ENCODE assay signal across 1 cellular context in genomic region chr12:79964100-79964627, GRCh38.
A peak's percentile ranks its signal among the peaks of the same experiment; 100 is the strongest.
TF ChIP-seq lines count a peak whose summit lies in the region.

No MANE protein-coding gene starts in this region.

TF ChIP-seq in K562, 482 proteins besides CTCF, POLR2A, EP300 and RAD21 (continued from another document):
- TF ChIP-seq, protein P1, sequence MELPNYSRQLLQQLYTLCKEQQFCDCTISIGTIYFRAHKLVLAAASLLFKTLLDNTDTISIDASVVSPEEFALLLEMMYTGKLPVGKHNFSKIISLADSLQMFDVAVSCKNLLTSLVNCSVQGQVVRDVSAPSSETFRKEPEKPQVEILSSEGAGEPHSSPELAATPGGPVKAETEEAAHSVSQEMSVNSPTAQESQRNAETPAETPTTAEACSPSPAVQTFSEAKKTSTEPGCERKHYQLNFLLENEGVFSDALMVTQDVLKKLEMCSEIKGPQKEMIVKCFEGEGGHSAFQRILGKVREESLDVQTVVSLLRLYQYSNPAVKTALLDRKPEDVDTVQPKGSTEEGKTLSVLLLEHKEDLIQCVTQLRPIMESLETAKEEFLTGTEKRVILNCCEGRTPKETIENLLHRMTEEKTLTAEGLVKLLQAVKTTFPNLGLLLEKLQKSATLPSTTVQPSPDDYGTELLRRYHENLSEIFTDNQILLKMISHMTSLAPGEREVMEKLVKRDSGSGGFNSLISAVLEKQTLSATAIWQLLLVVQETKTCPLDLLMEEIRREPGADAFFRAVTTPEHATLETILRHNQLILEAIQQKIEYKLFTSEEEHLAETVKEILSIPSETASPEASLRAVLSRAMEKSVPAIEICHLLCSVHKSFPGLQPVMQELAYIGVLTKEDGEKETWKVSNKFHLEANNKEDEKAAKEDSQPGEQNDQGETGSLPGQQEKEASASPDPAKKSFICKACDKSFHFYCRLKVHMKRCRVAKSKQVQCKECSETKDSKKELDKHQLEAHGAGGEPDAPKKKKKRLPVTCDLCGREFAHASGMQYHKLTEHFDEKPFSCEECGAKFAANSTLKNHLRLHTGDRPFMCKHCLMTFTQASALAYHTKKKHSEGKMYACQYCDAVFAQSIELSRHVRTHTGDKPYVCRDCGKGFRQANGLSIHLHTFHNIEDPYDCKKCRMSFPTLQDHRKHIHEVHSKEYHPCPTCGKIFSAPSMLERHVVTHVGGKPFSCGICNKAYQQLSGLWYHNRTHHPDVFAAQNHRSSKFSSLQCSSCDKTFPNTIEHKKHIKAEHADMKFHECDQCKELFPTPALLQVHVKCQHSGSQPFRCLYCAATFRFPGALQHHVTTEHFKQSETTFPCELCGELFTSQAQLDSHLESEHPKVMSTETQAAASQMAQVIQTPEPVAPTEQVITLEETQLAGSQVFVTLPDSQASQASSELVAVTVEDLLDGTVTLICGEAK (IDR thresholded peaks at IDR 0.05), result no peak
- TF ChIP-seq, protein P1 (CRISPR knock-in tag; IDR thresholded peaks at IDR 0.05), result no peak
- TF ChIP-seq SOX6 (IDR thresholded peaks at IDR 0.05) (0 out of 2 replicates have a peak, but pooled peaks have one; percentile 45), ZNF140 (CRISPR knock-in tag; IDR thresholded peaks at IDR 0.05) (no peak), ATF7 (IDR thresholded peaks at IDR 0.05) (peak; percentile 56), ARID1B (IDR thresholded peaks at IDR 0.05) (peak; percentile 12; the same call in 1 of the 2 replicates), USF1 (CRISPR knock-in tag; IDR thresholded peaks at IDR 0.05) (no peak), ZNF584 (CRISPR knock-in tag; IDR thresholded peaks at IDR 0.05; ENCODE audit: low read depth) (0 out of 2 replicates have a peak, but pooled peaks have one; percentile 67), ZNF436 (CRISPR knock-in tag; IDR thresholded peaks at IDR 0.05) (no peak), MLX (CRISPR knock-in tag; conservative IDR thresholded peaks at IDR 0.05) (no peak), NR2C2 (CRISPR knock-in tag; IDR thresholded peaks at IDR 0.05) (no peak), NR2C2 (tag; IDR thresholded peaks at IDR 0.05) (peak; percentile 24; the same call in 1 of the 2 replicates), SIX5 (IDR thresholded peaks at IDR 0.05; ENCODE audit: borderline replicate concordance in 1 of 2, insufficient read depth in 1 of 2, low read depth in 1 of 2, low read length in 2 of 2) (no peak), ZNF79 (CRISPR knock-in tag; IDR thresholded peaks at IDR 0.05; ENCODE audit: low read depth) (0 out of 2 replicates have a peak, but pooled peaks have one; percentile 47), ZNF766 (CRISPR knock-in tag; conservative IDR thresholded peaks at IDR 0.05) (0 out of 2 replicates have a peak, but pooled peaks have one; percentile 40), ZNF24 (IDR thresholded peaks at IDR 0.05) (peak; percentile 66; the same call in 1 of the 2 replicates), TBP (optimal IDR thresholded peaks at IDR 0.05; ENCODE audit: low read depth, low read length) (no peak), SUPT5H (IDR thresholded peaks at IDR 0.05) (no peak), ZNF586 (CRISPR knock-in tag; conservative IDR thresholded peaks at IDR 0.05) (0 out of 2 replicates have a peak, but pooled peaks have one; percentile 23), L3MBTL2 (IDR thresholded peaks at IDR 0.05) (peak; percentile 49), STAG1 (CRISPR knock-in tag; IDR thresholded peaks at IDR 0.05; ENCODE audit: borderline replicate concordance) (no peak), ZNF583 (CRISPR knock-in tag; IDR thresholded peaks at IDR 0.05) (0 out of 2 replicates have a peak, but pooled peaks have one; percentile 8), SMAD4 (CRISPR knock-in tag; conservative IDR thresholded peaks at IDR 0.05) (0 out of 2 replicates have a peak, but pooled peaks have one; percentile 48), RBM22 (IDR thresholded peaks at IDR 0.05; ENCODE audit: low read depth, low read length, poor library complexity, severe bottlenecking) (no peak), CEBPG (CRISPR knock-in tag; IDR thresholded peaks at IDR 0.05) (peak; percentile 90), CEBPG (tag; conservative IDR thresholded peaks at IDR 0.05 in 1 of 2, IDR thresholded peaks at IDR 0.05 in 1 of 2) (peak; percentile 83 to 95), ZNF143 (CRISPR knock-in tag; IDR thresholded peaks at IDR 0.05) (no peak), DDX20 (tag; IDR thresholded peaks at IDR 0.05; ENCODE audit: low read depth) (peak; percentile 44)
- TF ChIP-seq, protein P2, sequence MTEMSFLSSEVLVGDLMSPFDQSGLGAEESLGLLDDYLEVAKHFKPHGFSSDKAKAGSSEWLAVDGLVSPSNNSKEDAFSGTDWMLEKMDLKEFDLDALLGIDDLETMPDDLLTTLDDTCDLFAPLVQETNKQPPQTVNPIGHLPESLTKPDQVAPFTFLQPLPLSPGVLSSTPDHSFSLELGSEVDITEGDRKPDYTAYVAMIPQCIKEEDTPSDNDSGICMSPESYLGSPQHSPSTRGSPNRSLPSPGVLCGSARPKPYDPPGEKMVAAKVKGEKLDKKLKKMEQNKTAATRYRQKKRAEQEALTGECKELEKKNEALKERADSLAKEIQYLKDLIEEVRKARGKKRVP (CRISPR knock-in tag; IDR thresholded peaks at IDR 0.05), result peak; percentile 95
- TF ChIP-seq, protein P3, sequence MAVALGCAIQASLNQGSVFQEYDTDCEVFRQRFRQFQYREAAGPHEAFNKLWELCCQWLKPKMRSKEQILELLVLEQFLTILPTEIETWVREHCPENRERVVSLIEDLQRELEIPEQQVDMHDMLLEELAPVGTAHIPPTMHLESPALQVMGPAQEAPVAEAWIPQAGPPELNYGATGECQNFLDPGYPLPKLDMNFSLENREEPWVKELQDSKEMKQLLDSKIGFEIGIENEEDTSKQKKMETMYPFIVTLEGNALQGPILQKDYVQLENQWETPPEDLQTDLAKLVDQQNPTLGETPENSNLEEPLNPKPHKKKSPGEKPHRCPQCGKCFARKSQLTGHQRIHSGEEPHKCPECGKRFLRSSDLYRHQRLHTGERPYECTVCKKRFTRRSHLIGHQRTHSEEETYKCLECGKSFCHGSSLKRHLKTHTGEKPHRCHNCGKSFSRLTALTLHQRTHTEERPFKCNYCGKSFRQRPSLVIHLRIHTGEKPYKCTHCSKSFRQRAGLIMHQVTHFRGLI (CRISPR knock-in tag; IDR thresholded peaks at IDR 0.05), result 0 out of 2 replicates have a peak, but pooled peaks have one; percentile 19
- TF ChIP-seq, protein P4, sequence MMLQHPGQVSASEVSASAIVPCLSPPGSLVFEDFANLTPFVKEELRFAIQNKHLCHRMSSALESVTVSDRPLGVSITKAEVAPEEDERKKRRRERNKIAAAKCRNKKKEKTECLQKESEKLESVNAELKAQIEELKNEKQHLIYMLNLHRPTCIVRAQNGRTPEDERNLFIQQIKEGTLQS (IDR thresholded peaks at IDR 0.05), result peak; percentile 79; the same call in 1 of the 2 replicates
- TF ChIP-seq, protein P4 (CRISPR knock-in tag; conservative IDR thresholded peaks at IDR 0.05), result no peak
- TF ChIP-seq, protein P5, sequence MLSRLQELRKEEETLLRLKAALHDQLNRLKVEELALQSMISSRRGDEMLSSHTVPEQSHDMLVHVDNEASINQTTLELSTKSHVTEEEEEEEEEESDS (CRISPR knock-in tag; IDR thresholded peaks at IDR 0.05), result no peak
TF ChIP-seq in K562: peak in this region for 35.
